15 cellular contexts compared by ENCODE assay signal in the genomic region with DNA sequence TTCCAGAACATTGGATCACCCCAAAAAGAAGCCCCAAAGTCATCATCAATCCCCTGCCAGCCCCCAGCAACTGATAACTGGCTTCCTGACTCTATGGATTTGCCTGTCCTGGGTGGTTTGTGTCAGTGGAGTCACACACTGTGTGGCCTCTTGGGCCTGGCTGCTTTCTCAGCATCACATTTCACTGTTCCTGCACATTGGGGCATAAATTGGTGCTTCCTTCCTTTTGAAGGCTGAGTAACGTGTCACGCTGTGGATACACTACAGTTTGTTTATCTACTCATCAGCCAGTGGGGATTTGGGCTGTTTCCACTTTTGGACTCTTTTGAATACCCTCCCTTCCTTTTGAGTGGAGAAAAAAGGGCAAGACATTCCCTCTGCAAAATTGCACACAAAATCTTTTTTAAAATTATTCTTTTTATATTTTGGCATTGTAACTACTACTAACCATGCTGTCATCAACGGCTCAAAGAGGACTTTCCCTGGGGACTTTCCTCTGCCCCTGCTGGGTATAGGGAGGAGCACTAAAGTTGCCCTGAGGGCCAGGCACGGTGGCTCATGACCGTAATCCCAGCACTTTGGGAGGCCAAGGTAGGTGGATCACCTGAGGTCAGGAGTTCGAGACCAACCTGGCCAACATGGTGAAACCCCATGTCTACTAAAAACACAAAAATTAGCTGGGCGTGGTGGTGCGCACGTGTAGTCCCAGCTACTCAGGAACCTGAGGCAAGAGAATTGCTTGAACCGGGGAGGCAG. TPM values are rescaled to one million over a fixed set of nuclear protein-coding genes. Genes with fewer than 3 reads are reported as not detected.
DNase-seq lines count a peak whose midpoint lies in the region; ATAC-seq, FAIRE-seq and TF ChIP-seq lines count a peak whose summit lies in the region.
"Had no signal": no experiment of that assay in that cellular context is flagged by ENCODE, and none has a peak within 500 bp of the region (broad histone marks: within the 10 kb centered on the region; RNA-seq: fewer than 3 reads in every experiment).

No MANE protein-coding gene starts in this region.

- H2AFZ ChIP-seq in HepG2 (ENCODE audit: low read length): no peak overlapping the region

- ATAC-seq in HepG2 (no peak), GM18520 (IDR thresholded peaks at IDR 0.05; ENCODE audit: unreplicated experiment) (no peak)
- ATAC-seq: left colon had no signal

- H3K36me3 ChIP-seq in BLaER1 (no peaks in the 10 kb centered on the region), left ventricle myocardium inferior (no peaks in the 10 kb centered on the region), HepG2 (replicated peaks in 1 of 2; ENCODE audit: control insufficient read depth in 1 of 2, insufficient read depth in 2 of 2, low read length in 2 of 2) (no peaks in the 10 kb centered on the region)
- H3K36me3 ChIP-seq: tibial artery, WERI-Rb-1 had no signal

- peaks cover 78% of the 10 kb centered on the region for H3K4me1 ChIP-seq in BLaER1
- H3K4me1 ChIP-seq in left ventricle myocardium inferior: peaks cover 45% of the 10 kb centered on the region
- H3K4me1 ChIP-seq in HepG2 (ENCODE audit: insufficient read depth, low read length): peaks cover 52% of the 10 kb centered on the region

- intact Hi-C loops in activated T-helper 1 cell treated with anti-CD3 and anti-CD28 coated beads, Interleukin-12 subunit alpha, Interleukin-12 subunit beta, Interleukin-2, Interleukin-4 antibody, amounts not matched to agents 30 ng/mL and 10 ng/mL and 1 ng/mL, durations not matched to agents 14 hours and 24 hours and 36 hours (cut with micrococcal nuclease): no loop called here
- intact Hi-C loops in left ventricle myocardium inferior (cut with micrococcal nuclease): loop anchor here (10.0 kb wide), 1 partner anchor 180 kb away; no protein-coding TSS in a partner anchor
- intact Hi-C loops in HepG2 (cut with micrococcal nuclease; ENCODE audit: unreplicated experiment): loop anchor here (5.0 to 10.0 kb wide), 2 partner anchors 90 to 188 kb away; no protein-coding TSS in a partner anchor

- H3K4me1 Mint-ChIP-seq in activated T-helper 1 cell treated with anti-CD3 and anti-CD28 coated beads, Interleukin-12 subunit alpha, Interleukin-12 subunit beta, Interleukin-2, Interleukin-4 antibody, amounts not matched to agents 30 ng/mL and 10 ng/mL and 1 ng/mL, durations not matched to agents 14 hours and 24 hours and 36 hours (ENCODE audit: low read depth): peaks cover 13% of the 10 kb centered on the region
- H3K4me1 Mint-ChIP-seq: central memory CD8-positive, alpha-beta T cell; naive B cell had no signal

- TF ChIP-seq EP300 in HepG2 (IDR thresholded peaks at IDR 0.05; ENCODE audit: low read depth in 2 of 2, low read length in 2 of 2): no peak
- TF ChIP-seq EP300 in HepG2 (CRISPR knock-in tag; IDR thresholded peaks at IDR 0.05; ENCODE audit: borderline replicate concordance): no peak

- H3K27ac ChIP-seq in BLaER1 (peak overlapping the region; percentile 65), left ventricle myocardium inferior (replicated peaks) (peak overlapping the region; percentile 97), HepG2 (ENCODE audit: extremely low read length, insufficient read depth, low read length) (no peak overlapping the region)
- H3K27ac ChIP-seq: tibial artery, WERI-Rb-1 had no signal

- H3K9ac ChIP-seq in BLaER1 (peak overlapping the region; percentile 0; the same call in 1 of the 2 replicates), HepG2 (ENCODE audit: insufficient read depth, low read depth, low read length) (no peak overlapping the region)
- H3K9ac ChIP-seq: SK-N-SH had no signal

- H3K27ac Mint-ChIP-seq in activated T-helper 1 cell treated with anti-CD3 and anti-CD28 coated beads, Interleukin-12 subunit alpha, Interleukin-12 subunit beta, Interleukin-2, Interleukin-4 antibody, amounts not matched to agents 30 ng/mL and 10 ng/mL and 1 ng/mL, durations not matched to agents 14 hours and 24 hours and 36 hours: peak overlapping the region; percentile 31
- H3K27ac Mint-ChIP-seq: activated naive CD8-positive, alpha-beta T cell had no signal

- 38% methylated on average over 10 of the region's 10 CpGs for WGBS in HepG2 (ENCODE audit: low lambda C conversion rate)

- H3K4me2 ChIP-seq in BLaER1: peak overlapping the region; percentile 88
- no peak overlapping the region for H3K4me2 ChIP-seq in HepG2 (ENCODE audit: low read depth, low read length)
- H3K4me2 ChIP-seq: SK-N-SH had no signal

- H3K36me3 Mint-ChIP-seq in activated T-helper 1 cell treated with anti-CD3 and anti-CD28 coated beads, Interleukin-12 subunit alpha, Interleukin-12 subunit beta, Interleukin-2, Interleukin-4 antibody, amounts not matched to agents 30 ng/mL and 10 ng/mL and 1 ng/mL, durations not matched to agents 14 hours and 24 hours and 36 hours (ENCODE audit: low read depth): no peaks in the 10 kb centered on the region
- H3K36me3 Mint-ChIP-seq: activated naive CD8-positive, alpha-beta T cell; CD14-positive monocyte; naive B cell had no signal

- no peak for FAIRE-seq in HepG2 (lab: Jason Lieb, UNC)

- peak; percentile 59 for DNase-seq in GM12865 (ENCODE audit: low read depth)
- no peak for DNase-seq in activated T-helper 1 cell treated with anti-CD3 and anti-CD28 coated beads, Interleukin-12 subunit alpha, Interleukin-12 subunit beta, Interleukin-2, Interleukin-4 antibody, amounts not matched to agents 30 ng/mL and 10 ng/mL and 1 ng/mL, durations not matched to agents 14 hours and 24 hours and 36 hours (ENCODE audit: low spot score)
- DNase-seq in left ventricle myocardium inferior: no peak
- no peak for DNase-seq in DMS 273 treated with DMSO at 0.1 percent for 48 hours (lab: John Stamatoyannopoulos, UW)
- no peak for DNase-seq in HepG2 (ENCODE audit: low spot score)
- DNase-seq: left colon, naive B cell, SK-N-SH, tibial artery, WERI-Rb-1 had no signal

- TF ChIP-seq RAD21 in HepG2 (CRISPR knock-in tag; IDR thresholded peaks at IDR 0.05): no peak

- TF ChIP-seq CTCF in GM12865 (IDR thresholded peaks at IDR 0.05; ENCODE audit: insufficient read depth, low read depth, low read length, missing control alignments) (no peak), left ventricle myocardium inferior (IDR thresholded peaks at IDR 0.05; ENCODE audit: borderline replicate concordance) (no peak), HepG2 (CRISPR knock-in tag; IDR thresholded peaks at IDR 0.05) (no peak)

- no peaks in the 10 kb centered on the region for H3K9me3 Mint-ChIP-seq in activated T-helper 1 cell treated with anti-CD3 and anti-CD28 coated beads, Interleukin-12 subunit alpha, Interleukin-12 subunit beta, Interleukin-2, Interleukin-4 antibody, amounts not matched to agents 30 ng/mL and 10 ng/mL and 1 ng/mL, durations not matched to agents 14 hours and 24 hours and 36 hours
- H3K9me3 Mint-ChIP-seq: CD14-positive monocyte; central memory CD8-positive, alpha-beta T cell; naive B cell had no signal

- CTCF ChIA-PET in HepG2 (lab: Yijun Ruan, JAX; ENCODE audit: low intra/inter-chr PET ratio, low total read pairs): no interaction called here

- H3K4me3 ChIP-seq in BLaER1 (peak overlapping the region; percentile 17; the same call in 1 of the 2 replicates), GM12865 (ENCODE audit: low read depth, low read length) (no peak overlapping the region), left ventricle myocardium inferior (no peak overlapping the region), HepG2 (replicated peaks in 1 of 3; ENCODE audit: insufficient read depth in 1 of 3, low read depth in 2 of 3, low read length in 3 of 3) (no peak overlapping the region)
- H3K4me3 ChIP-seq: tibial artery had no signal

- no peaks in the 10 kb centered on the region for H3K79me2 ChIP-seq in HepG2 (ENCODE audit: insufficient read depth, low read length)

- no peak overlapping the region for H3K4me3 Mint-ChIP-seq in activated T-helper 1 cell treated with anti-CD3 and anti-CD28 coated beads, Interleukin-12 subunit alpha, Interleukin-12 subunit beta, Interleukin-2, Interleukin-4 antibody, amounts not matched to agents 30 ng/mL and 10 ng/mL and 1 ng/mL, durations not matched to agents 14 hours and 24 hours and 36 hours
- H3K4me3 Mint-ChIP-seq: activated naive CD8-positive, alpha-beta T cell; CD14-positive monocyte; central memory CD8-positive, alpha-beta T cell; naive B cell had no signal

- no TSS peak for BruUV-seq in HepG2 (replicated peaks; lab: Mats Ljungman, UMichigan)

- POLR2A ChIA-PET in HepG2 (lab: Yijun Ruan, JAX): no interaction called here

- H3K27me3 Mint-ChIP-seq in activated T-helper 1 cell treated with anti-CD3 and anti-CD28 coated beads, Interleukin-12 subunit alpha, Interleukin-12 subunit beta, Interleukin-2, Interleukin-4 antibody, amounts not matched to agents 30 ng/mL and 10 ng/mL and 1 ng/mL, durations not matched to agents 14 hours and 24 hours and 36 hours (ENCODE audit: insufficient read depth): peaks cover 29% of the 10 kb centered on the region

- H4K20me1 ChIP-seq in BLaER1: no peaks in the 10 kb centered on the region
- H4K20me1 ChIP-seq in HepG2 (ENCODE audit: insufficient read depth, low read length): no peaks in the 10 kb centered on the region

- H3K9me3 ChIP-seq in BLaER1: no peaks in the 10 kb centered on the region
- H3K9me3 ChIP-seq in left ventricle myocardium inferior (replicated peaks): no peaks in the 10 kb centered on the region
- H3K9me3 ChIP-seq in HepG2 (ENCODE audit: low read length): no peaks in the 10 kb centered on the region
- H3K9me3 ChIP-seq: SK-N-SH, tibial artery had no signal

- H3K27me3 ChIP-seq in BLaER1: peaks cover 1% of the 10 kb centered on the region
- peaks cover 25% of the 10 kb centered on the region for H3K27me3 ChIP-seq in left ventricle myocardium inferior (ENCODE audit: low read depth)
- 0 out of 5 replicates have a peak, but pooled peaks cover 2% of the 10 kb centered on the region in 2 experiments for H3K27me3 ChIP-seq in HepG2 (ENCODE audit: control insufficient read depth in 1 of 2, insufficient read depth in 2 of 2, low read length in 2 of 2)

- in situ Hi-C loops in HepG2 (cut with HindIII; ENCODE audit: extremely low pct_ligation_motif_present, low pct_unique_long_range_greater_than_20kb): loop anchor here (25.0 kb wide), 1 partner anchor 408 kb away; no protein-coding TSS in a partner anchor

- TF ChIP-seq POLR2A in HepG2 (IDR thresholded peaks at IDR 0.05; ENCODE audit: insufficient read depth in 1 of 2, low read depth in 2 of 2, low read length in 2 of 2): no peak

RNA-seq across cellular contexts. Expression of gene CELSR1, which starts 7.8 kb away (rescaled TPM):
- 0.39 and 0.44 TPM in 2 replicates for total RNA-seq in activated T-helper 1 cell treated with anti-CD3 and anti-CD28 coated beads, Interleukin-12 subunit alpha, Interleukin-12 subunit beta, Interleukin-2, Interleukin-4 antibody, amounts not matched to agents 30 ng/mL and 10 ng/mL and 1 ng/mL, durations not matched to agents 14 hours and 24 hours and 36 hours
- total RNA-seq in left ventricle myocardium inferior (8.9 TPM), HepG2 (2016; rRNA removed; fragmentation: Illumina TruSeq; extraction: Trizol) (1.5 and 1.8 TPM in 2 replicates)
- total RNA-seq in HepG2 (2016; cell fraction: cytosol; rRNA removed; fragmentation: Illumina TruSeq; extraction: Trizol; ENCODE audit: low read depth): 0.53 and 0.71 TPM in 2 replicates
- total RNA-seq in HepG2 (2016; cell fraction: insoluble cytoplasmic fraction; rRNA removed; fragmentation: Illumina TruSeq; extraction: Trizol): 1.1 and 1.6 TPM in 2 replicates
- total RNA-seq in HepG2 (2016; cell fraction: membrane; rRNA removed; fragmentation: Illumina TruSeq; extraction: Trizol): 0.62 and 0.71 TPM in 2 replicates
- 2.1 and 2.2 TPM in 2 replicates for total RNA-seq in HepG2 (2016; cell fraction: nucleus; rRNA removed; fragmentation: Illumina TruSeq; extraction: Trizol)
- polyA plus RNA-seq in HepG2 (2011; rRNA removed): 0.78 and 0.84 TPM in 2 replicates
- polyA plus RNA-seq in HepG2 (2011; cell fraction: cytosol; rRNA removed): 0.49 and 0.62 TPM in 2 replicates
- polyA plus RNA-seq in HepG2 (2011; cell fraction: nucleus; rRNA removed): 2.1 and 3.6 TPM in 2 replicates
- polyA plus RNA-seq in HepG2 (2012): 0.75 and 0.95 TPM in 2 replicates
- polyA plus RNA-seq in HepG2 (2016; cell fraction: cytosol; fragmentation: Illumina TruSeq; extraction: Trizol; ENCODE audit: low read depth): 0.17 and 0.26 TPM in 2 replicates
- 0.76 and 1.3 TPM in 2 replicates for polyA plus RNA-seq in HepG2 (2016; cell fraction: insoluble cytoplasmic fraction; fragmentation: Illumina TruSeq; extraction: Trizol; ENCODE audit: low read depth)
- polyA plus RNA-seq in HepG2 (2016; cell fraction: membrane; fragmentation: Illumina TruSeq; extraction: Trizol; ENCODE audit: low read depth): 0.38 and 0.70 TPM in 2 replicates
- polyA plus RNA-seq in HepG2 (2016; cell fraction: nucleus; fragmentation: Illumina TruSeq; extraction: Trizol; ENCODE audit: insufficient read depth, low read depth): 4.1 and 5.1 TPM in 2 replicates
- 4.5 and 19.4 TPM in 2 replicates for polyA minus RNA-seq in HepG2 (2011; rRNA and poly(A)+ RNA removed; ENCODE audit: low replicate concordance)
- polyA minus RNA-seq in HepG2 (2011; cell fraction: cytosol; rRNA and poly(A)+ RNA removed): 0.30 and 1.1 TPM in 2 replicates
- polyA minus RNA-seq in HepG2 (2011; cell fraction: nucleus; rRNA and poly(A)+ RNA removed): 2.0 and 3.5 TPM in 2 replicates
- polyA plus RNA-seq: CD14-positive monocyte had no signal
